ENCODE assay signal across 1 cellular context in genomic region chr12:75390899-75391538, GRCh38.
TF ChIP-seq lines count a peak whose summit lies in the region.

Gene GLIPR1L2, plus strand, starts transcription at chr12:75391089. Its CDS starts 28 bp downstream, at chr12:75391117.

TF ChIP-seq in SK-N-SH, 30 proteins besides CTCF, POLR2A, EP300 and RAD21 (continued from another document):
- TF ChIP-seq REST (IDR thresholded peaks at IDR 0.05; ENCODE audit: low read depth, low read length) (no peak), USF2 (IDR thresholded peaks at IDR 0.05; ENCODE audit: borderline replicate concordance, low read depth, low read length) (no peak), FOSL2 (IDR thresholded peaks at IDR 0.05; ENCODE audit: borderline replicate concordance, low read depth) (no peak), ELF1 (IDR thresholded peaks at IDR 0.05) (peak; percentile 54; the same call in 1 of the 2 replicates), RXRA (IDR thresholded peaks at IDR 0.05; ENCODE audit: borderline replicate concordance, low read depth) (no peak), TEAD4 (IDR thresholded peaks at IDR 0.05; ENCODE audit: borderline replicate concordance, insufficient read depth) (no peak), FOXM1 (IDR thresholded peaks at IDR 0.05; ENCODE audit: low read depth) (no peak), IRF3 (IDR thresholded peaks at IDR 0.05; ENCODE audit: low read depth, low read length) (no peak), MEF2A (IDR thresholded peaks at IDR 0.05; ENCODE audit: borderline replicate concordance, low read depth) (no peak), JUND (IDR thresholded peaks at IDR 0.05) (no peak), EZH2phosphoT487 (IDR thresholded peaks at IDR 0.05; ENCODE audit: borderline replicate concordance, low read depth) (no peak), FOXJ3 (CRISPR knock-in tag; IDR thresholded peaks at IDR 0.05) (no peak), NFIC (IDR thresholded peaks at IDR 0.05; ENCODE audit: borderline replicate concordance) (no peak), MXI1 (IDR thresholded peaks at IDR 0.05; ENCODE audit: low read depth, low read length) (peak; percentile 53), USF1 (IDR thresholded peaks at IDR 0.05; ENCODE audit: borderline replicate concordance, low read depth) (no peak), TAF1 (IDR thresholded peaks at IDR 0.05; ENCODE audit: borderline replicate concordance, low read depth, low read length) (peak; percentile 63), RFX5 (IDR thresholded peaks at IDR 0.05; ENCODE audit: low read length) (peak; percentile 44; the same call in 1 of the 2 replicates), YY1 (IDR thresholded peaks at IDR 0.05; ENCODE audit: low read depth) (0 out of 2 replicates have a peak, but pooled peaks have one; percentile 42), TCF12 (IDR thresholded peaks at IDR 0.05) (no peak), NRF1 (IDR thresholded peaks at IDR 0.05; ENCODE audit: low read depth, low read length) (peak; percentile 96), POLR2AphosphoS5 (IDR thresholded peaks at IDR 0.05; ENCODE audit: low read depth, low read length) (peak; percentile 59)
TF ChIP-seq in SK-N-SH: peak in this region for 13.
